In the genomic region with DNA sequence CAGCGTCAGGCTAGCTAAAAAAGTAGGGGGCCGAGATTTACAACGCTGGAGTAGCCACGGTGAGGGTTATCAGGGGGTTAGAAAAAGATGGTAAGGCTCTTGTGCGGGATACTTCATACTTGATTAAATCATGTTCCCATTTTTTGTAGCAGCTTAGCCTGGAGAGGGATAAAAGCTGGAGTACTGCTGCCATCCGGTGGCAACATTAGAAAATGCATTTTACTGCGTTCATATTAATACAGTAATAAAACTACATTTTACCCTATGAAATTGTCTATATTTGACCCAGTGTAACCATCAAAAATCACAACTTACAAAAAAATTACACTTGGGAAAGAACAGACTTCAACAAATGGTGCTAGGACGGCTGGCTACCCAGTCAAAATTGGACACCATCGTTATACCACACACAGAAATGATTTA, we compare ENCODE assay signal across 8 cellular contexts. TPM values are rescaled to one million over a fixed set of nuclear protein-coding genes. Genes with fewer than 3 reads are reported as not detected.
A peak's percentile ranks its signal among the peaks of the same experiment; 100 is the strongest.
DNase-seq lines count a peak whose midpoint lies in the region; ATAC-seq and TF ChIP-seq lines count a peak whose summit lies in the region.

No MANE protein-coding gene starts in this region.

- POLR2A ChIA-PET in RWPE1 (lab: Yijun Ruan, JAX; ENCODE audit: low non-redundant PET), result no interaction called here

- H3K27ac ChIP-seq in RWPE1 (no peak overlapping the region), left lung (no peak overlapping the region), upper lobe of left lung (no peak overlapping the region)

- H3K4me1 ChIP-seq in left lung (no peaks in the 10 kb centered on the region), upper lobe of left lung (peaks cover 0 to 6% (median 0%) of the 10 kb centered on the region in 4 donors)

- intact Hi-C loops in left lung (cut with DNase I), result loop anchor here (5.0 to 10.0 kb wide), 2 partner anchors 259 to 267 kb away; no protein-coding TSS in a partner anchor

- H3K27me3 ChIP-seq in left lung (no peaks in the 10 kb centered on the region), upper lobe of left lung (no peaks in the 10 kb centered on the region)

- no peak for TF ChIP-seq EP300 in upper lobe of left lung (IDR thresholded peaks at IDR 0.05)

- WGBS in upper lobe of left lung, 2 donors, result 40 to 47% methylated on average over 9 of the region's 9 CpGs

- peaks cover 0 to 10% of the 10 kb centered on the region in 2 donors for H3K9me3 ChIP-seq in left lung
- no peaks in the 10 kb centered on the region for H3K9me3 ChIP-seq in upper lobe of left lung

- peak; percentile 86 for ATAC-seq in left lung
- peak in 1 of 2 donors; percentile 78 for ATAC-seq in upper lobe of left lung (ENCODE audit: low FRiP score in 2 of 2)
- ATAC-seq in HG03469 (IDR thresholded peaks at IDR 0.05; ENCODE audit: unreplicated experiment), result no peak
- no peak for ATAC-seq in GM19351 (IDR thresholded peaks at IDR 0.05; ENCODE audit: unreplicated experiment)

- TF ChIP-seq POLR2A in upper lobe of left lung (IDR thresholded peaks at IDR 0.05), result no peak

- peaks cover 0 to 84% of the 10 kb centered on the region in 2 donors for H3K36me3 ChIP-seq in left lung
- H3K36me3 ChIP-seq in upper lobe of left lung, result peaks cover 0 to 56% (median 33%) of the 10 kb centered on the region in 4 donors

- peak; percentile 77 for DNase-seq in DMS53 (lab: John Stamatoyannopoulos, UW)
- peak; percentile 40 for DNase-seq in HuH-7.5 (ENCODE audit: low spot score)
- DNase-seq in RWPE1 (ENCODE audit: low spot score), result peak; percentile 66
- DNase-seq in central memory CD4-positive, alpha-beta T cell, result peak; percentile 12
- no peak for DNase-seq in left lung
- no peak for DNase-seq in upper lobe of left lung

- TF ChIP-seq CTCF in RWPE1 (conservative IDR thresholded peaks at IDR 0.05; ENCODE audit: low read depth) (peak; percentile 71), left lung (IDR thresholded peaks at IDR 0.05) (peak; percentile 40 to 56), upper lobe of left lung (IDR thresholded peaks at IDR 0.05) (peak; percentile 33 to 82 (median 59))

- CTCF ChIA-PET in RWPE1 (lab: Yijun Ruan, JAX), result interaction anchor here (0.5 to 1.4 kb wide), 14 partner anchors 55 to 296 kb away, joined by 3 to 12 read pairs (median 3); no protein-coding TSS in a partner anchor

- H3K4me3 ChIP-seq in left lung (no peak overlapping the region), upper lobe of left lung (no peak overlapping the region)

RNA-seq across cellular contexts. Expression of a gene that starts 17.3 kb away (rescaled TPM):
- total RNA-seq in left lung (10 to 100 TPM; 13.2 to 21.1 TPM), upper lobe of left lung (10 to 100 TPM; 13.7 to 32.5 (median 20.5) TPM)

RNA-seq across cellular contexts. Expression of a gene that starts 17.4 kb away (rescaled TPM):
- total RNA-seq in left lung (10 to 100 TPM; 23.7 to 27.8 TPM), upper lobe of left lung (10 to 100 TPM in 5 of 6 donors, 1 to 10 TPM in 1; 9.2 to 36.7 (median 31.2) TPM)

Comparison
In these comparisons a context has a peak if more than half of its experiments do, and no peak if none do; other contexts are left out.
1. DNase-seq: peak in DMS53 (single experiment), HuH-7.5 (single experiment), RWPE1 (single experiment) and central memory CD4-positive, alpha-beta T cell (single experiment); none in left lung (0 of 2) and upper lobe of left lung (0 of 2).
2. Peak in every context shown above with its lines, with median percentiles within 50 percentile points of each other: CTCF ChIP-seq.